In the genomic region with DNA sequence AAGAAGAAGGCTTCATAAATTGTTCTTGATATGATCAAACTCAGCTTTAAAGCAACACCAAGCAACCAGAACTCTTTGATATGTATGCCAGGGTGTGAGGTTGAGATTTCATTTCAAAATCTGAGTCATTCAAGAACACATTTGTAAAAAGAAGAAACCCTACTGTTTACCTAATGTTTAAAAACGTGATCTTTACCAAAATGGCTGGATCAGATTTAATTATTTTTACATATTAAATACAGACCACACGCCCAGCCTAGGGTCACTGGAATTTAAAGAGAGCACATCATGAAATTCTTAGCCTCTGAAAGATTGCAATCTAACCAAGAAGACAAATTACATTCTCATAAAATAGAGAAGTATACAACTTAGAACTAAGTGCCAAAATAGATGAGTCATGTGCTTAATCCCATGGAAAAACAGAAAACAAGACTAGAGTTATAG, we compare ENCODE assay signal across 1 cellular context.
TF ChIP-seq lines count a peak whose summit lies in the region.

No MANE protein-coding gene starts in this region.

TF ChIP-seq in GM12878, 131 proteins besides CTCF, POLR2A, EP300 and RAD21 (continued from another document):
- TF ChIP-seq, protein P1, sequence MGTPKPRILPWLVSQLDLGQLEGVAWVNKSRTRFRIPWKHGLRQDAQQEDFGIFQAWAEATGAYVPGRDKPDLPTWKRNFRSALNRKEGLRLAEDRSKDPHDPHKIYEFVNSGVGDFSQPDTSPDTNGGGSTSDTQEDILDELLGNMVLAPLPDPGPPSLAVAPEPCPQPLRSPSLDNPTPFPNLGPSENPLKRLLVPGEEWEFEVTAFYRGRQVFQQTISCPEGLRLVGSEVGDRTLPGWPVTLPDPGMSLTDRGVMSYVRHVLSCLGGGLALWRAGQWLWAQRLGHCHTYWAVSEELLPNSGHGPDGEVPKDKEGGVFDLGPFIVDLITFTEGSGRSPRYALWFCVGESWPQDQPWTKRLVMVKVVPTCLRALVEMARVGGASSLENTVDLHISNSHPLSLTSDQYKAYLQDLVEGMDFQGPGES (IDR thresholded peaks at IDR 0.05): no peak
- TF ChIP-seq NFIC (IDR thresholded peaks at IDR 0.05; ENCODE audit: low read depth, low read length) (peak; percentile 50; the same call in 1 of the 2 replicates), RUNX3 (IDR thresholded peaks at IDR 0.05; ENCODE audit: low read length) (peak; percentile 29; the same call in 1 of the 2 replicates), BHLHE40 (IDR thresholded peaks at IDR 0.05; ENCODE audit: borderline replicate concordance in 1 of 2, low read depth in 2 of 2, low read length in 1 of 2) (peak; percentile 66 to 76), ZNF24 (IDR thresholded peaks at IDR 0.05) (no peak), JUNB (IDR thresholded peaks at IDR 0.05) (peak; percentile 71)
